In genomic region chr22:31079095-31079642, GRCh38 we compare ENCODE assay signal across 1 cellular context.
A peak's percentile ranks its signal among the peaks of the same experiment; 100 is the strongest.
TF ChIP-seq lines count a peak whose summit lies in the region.

No MANE protein-coding gene starts in this region.

TF ChIP-seq in HepG2, 621 proteins besides CTCF, POLR2A, EP300 and RAD21 (continued from another document and continues in another):
- TF ChIP-seq THAP9 (CRISPR knock-in tag; IDR thresholded peaks at IDR 0.05; ENCODE audit: borderline replicate concordance) (peak; percentile 53; the same call in 1 of the 2 replicates), PHF8 (CRISPR knock-in tag; IDR thresholded peaks at IDR 0.05) (0 out of 2 replicates have a peak, but pooled peaks have one; percentile 28), ZFP91 (CRISPR knock-in tag; IDR thresholded peaks at IDR 0.05; ENCODE audit: borderline replicate concordance) (peak; percentile 51; the same call in 1 of the 2 replicates), ZNF34 (CRISPR knock-in tag; IDR thresholded peaks at IDR 0.05; ENCODE audit: borderline replicate concordance) (no peak), NFIC (IDR thresholded peaks at IDR 0.05; ENCODE audit: low read length) (no peak), ZNF367 (CRISPR knock-in tag; IDR thresholded peaks at IDR 0.05; ENCODE audit: borderline replicate concordance) (no peak), SP140L (CRISPR knock-in tag; IDR thresholded peaks at IDR 0.05; ENCODE audit: borderline replicate concordance) (no peak), SMARCC2 (IDR thresholded peaks at IDR 0.05) (no peak), ZFP36 (IDR thresholded peaks at IDR 0.05; ENCODE audit: borderline replicate concordance, low read depth, low read length, partially characterized antibody) (no peak), MTA3 (CRISPR knock-in tag; IDR thresholded peaks at IDR 0.05) (no peak), KLF12 (CRISPR knock-in tag; IDR thresholded peaks at IDR 0.05; ENCODE audit: borderline replicate concordance) (no peak), ZXDC (CRISPR knock-in tag; IDR thresholded peaks at IDR 0.05) (no peak), ZNF350 (CRISPR knock-in tag; IDR thresholded peaks at IDR 0.05; ENCODE audit: borderline replicate concordance, low read depth) (peak; percentile 59), ZSCAN30 (CRISPR knock-in tag; IDR thresholded peaks at IDR 0.05) (no peak), TCF7 (IDR thresholded peaks at IDR 0.05; ENCODE audit: low read depth) (peak; percentile 50; the same call in 1 of the 2 replicates), ZNF10 (CRISPR knock-in tag; IDR thresholded peaks at IDR 0.05; ENCODE audit: borderline replicate concordance, low read depth) (no peak), ATF4 (CRISPR knock-in tag; IDR thresholded peaks at IDR 0.05) (no peak), ZNF75D (CRISPR knock-in tag; IDR thresholded peaks at IDR 0.05; ENCODE audit: borderline replicate concordance) (no peak), MTF2 (CRISPR knock-in tag; IDR thresholded peaks at IDR 0.05; ENCODE audit: borderline replicate concordance) (no peak), ZNF547 (CRISPR knock-in tag; IDR thresholded peaks at IDR 0.05) (no peak), ZNF543 (CRISPR knock-in tag; IDR thresholded peaks at IDR 0.05) (no peak), GTF3A (CRISPR knock-in tag; conservative IDR thresholded peaks at IDR 0.05) (no peak), ARID5B (CRISPR knock-in tag; IDR thresholded peaks at IDR 0.05) (peak; percentile 73), FOXA3 (CRISPR knock-in tag; IDR thresholded peaks at IDR 0.05) (peak; percentile 92), ZNF615 (CRISPR knock-in tag; IDR thresholded peaks at IDR 0.05; ENCODE audit: borderline replicate concordance) (no peak), NFKB2 (CRISPR knock-in tag; IDR thresholded peaks at IDR 0.05; ENCODE audit: borderline replicate concordance) (0 out of 2 replicates have a peak, but pooled peaks have one; percentile 48), ZNF430 (CRISPR knock-in tag; IDR thresholded peaks at IDR 0.05) (0 out of 2 replicates have a peak, but pooled peaks have one; percentile 33), IRX3 (CRISPR knock-in tag; IDR thresholded peaks at IDR 0.05; ENCODE audit: borderline replicate concordance, low read depth) (no peak), JUND (CRISPR knock-in tag; IDR thresholded peaks at IDR 0.05) (no peak; the same call in 1 of the 2 replicates), KDM5B (CRISPR knock-in tag; IDR thresholded peaks at IDR 0.05; ENCODE audit: borderline replicate concordance) (peak; percentile 76), FOSL1 (CRISPR knock-in tag; IDR thresholded peaks at IDR 0.05; ENCODE audit: borderline replicate concordance) (no peak), NCOR1 (IDR thresholded peaks at IDR 0.05; ENCODE audit: borderline replicate concordance, low read length) (peak; percentile 61; the same call in 1 of the 2 replicates), ZMAT3 (CRISPR knock-in tag; conservative IDR thresholded peaks at IDR 0.05) (peak; percentile 76; the same call in 1 of the 2 replicates), ZNF703 (CRISPR knock-in tag; IDR thresholded peaks at IDR 0.05; ENCODE audit: borderline replicate concordance) (no peak), KAT8 (CRISPR knock-in tag; IDR thresholded peaks at IDR 0.05) (peak; percentile 64; the same call in 1 of the 2 replicates), YY1 (IDR thresholded peaks at IDR 0.05; ENCODE audit: insufficient read depth, insufficient replicate concordance, low read depth, low read length) (no peak), PRDM4 (CRISPR knock-in tag; IDR thresholded peaks at IDR 0.05; ENCODE audit: borderline replicate concordance) (no peak), RFX3 (CRISPR knock-in tag; IDR thresholded peaks at IDR 0.05) (no peak), ZNF441 (CRISPR knock-in tag; IDR thresholded peaks at IDR 0.05; ENCODE audit: borderline replicate concordance) (peak; percentile 58; the same call in 1 of the 2 replicates), MEIS2 (CRISPR knock-in tag; IDR thresholded peaks at IDR 0.05) (no peak), ZNF614 (CRISPR knock-in tag; IDR thresholded peaks at IDR 0.05; ENCODE audit: borderline replicate concordance) (no peak), ZNF414 (CRISPR knock-in tag; IDR thresholded peaks at IDR 0.05) (no peak), ZNF883 (CRISPR knock-in tag; IDR thresholded peaks at IDR 0.05; ENCODE audit: not compliant biosample characterization) (no peak), STAT5B (CRISPR knock-in tag; IDR thresholded peaks at IDR 0.05) (no peak), ZBTB20 (CRISPR knock-in tag; IDR thresholded peaks at IDR 0.05; ENCODE audit: borderline replicate concordance, low read depth) (no peak), POLR2G (IDR thresholded peaks at IDR 0.05; ENCODE audit: low read depth, low read length) (peak; percentile 58; the same call in 1 of the 2 replicates), ZNF292 (CRISPR knock-in tag; IDR thresholded peaks at IDR 0.05; ENCODE audit: borderline replicate concordance, low read depth) (peak; percentile 76; the same call in 1 of the 2 replicates), ZNF343 (CRISPR knock-in tag; IDR thresholded peaks at IDR 0.05) (no peak), DZIP1 (CRISPR knock-in tag; IDR thresholded peaks at IDR 0.05) (no peak)
